20 cellular contexts compared by ENCODE assay signal in genomic region chr14:76774471-76775158, GRCh38. TPM values are rescaled to one million over a fixed set of nuclear protein-coding genes. Genes with fewer than 3 reads are reported as not detected.
A peak's percentile ranks its signal among the peaks of the same experiment; 100 is the strongest.
DNase-seq lines count a peak whose midpoint lies in the region; ATAC-seq and TF ChIP-seq lines count a peak whose summit lies in the region.
"Had no signal": no experiment of that assay in that cellular context is flagged by ENCODE, and none has a peak within 500 bp of the region (broad histone marks: within the 10 kb centered on the region; RNA-seq: fewer than 3 reads in every experiment).

No MANE protein-coding gene starts in this region.

- H3K9ac ChIP-seq in BLaER1 treated with 17β-estradiol and CSF1 and Interleukin-3, amounts not matched to agents 10 nM and 100 nM, result peak overlapping the region in 5 of 11 experiments; percentile 1 to 51 (median 43); a peak in 3 of 22 replicates

- no peak for TF ChIP-seq POLR2A in gastrocnemius medialis (IDR thresholded peaks at IDR 0.05)

- no peak for ATAC-seq in T-helper 17 cell
- no peak for ATAC-seq in GM21737 (IDR thresholded peaks at IDR 0.05; ENCODE audit: unreplicated experiment)
- no peak for ATAC-seq in HG03378 (IDR thresholded peaks at IDR 0.05; ENCODE audit: unreplicated experiment)
- ATAC-seq in gastrocnemius medialis, result no peak
- ATAC-seq: natural killer cell treated with Interleukin-12 subunit alpha and Interleukin-12 subunit beta and Interleukin-15 and Interleukin-18, amount 100 ng/mL, for 72 hours had no signal

- H3K27ac ChIP-seq in BLaER1 treated with 17β-estradiol and CSF1 and Interleukin-3, amounts not matched to agents 10 nM and 100 nM, result peak overlapping the region in 6 of 11 experiments; percentile 4 to 90 (median 62); a peak in 9 of 22 replicates
- H3K27ac ChIP-seq in gastrocnemius medialis, result no peak overlapping the region
- H3K27ac ChIP-seq: epithelial cell of prostate had no signal

- no peaks in the 10 kb centered on the region; a peak in 1 of 22 replicates for H4K20me1 ChIP-seq in BLaER1 treated with 17β-estradiol and CSF1 and Interleukin-3, amounts not matched to agents 10 nM and 100 nM

- in situ Hi-C loops in gastrocnemius medialis (cut with MboI; ENCODE audit: low sequenced_read_pairs in 4 of 4), result no loop called here

- no peaks in the 10 kb centered on the region for H3K9me3 ChIP-seq in BLaER1 treated with 17β-estradiol and CSF1 and Interleukin-3, amounts not matched to agents 10 nM and 100 nM (replicated peaks in 1 of 11)
- H3K9me3 ChIP-seq in T-helper 17 cell (ENCODE audit: control insufficient read depth, low read length, poor library complexity, severe bottlenecking) (no peaks in the 10 kb centered on the region), gastrocnemius medialis (no peaks in the 10 kb centered on the region)

- H3K4me3 Mint-ChIP-seq in T-helper 17 cell (no peak overlapping the region), endothelial cell (ENCODE audit: unreplicated experiment) (peak overlapping the region; percentile 71), osteocyte (ENCODE audit: unreplicated experiment) (no peak overlapping the region)
- H3K4me3 Mint-ChIP-seq: activated B cell treated with CpG ODN at 0.5 μM for 24 hours; natural killer cell treated with Interleukin-12 subunit alpha and Interleukin-12 subunit beta and Interleukin-15 and Interleukin-18, amount 100 ng/mL, for 72 hours had no signal

- peak overlapping the region in 6 of 11 experiments; percentile 58 to 98 (median 92); a peak in 11 of 22 replicates for H3K4me2 ChIP-seq in BLaER1 treated with 17β-estradiol and CSF1 and Interleukin-3, amounts not matched to agents 10 nM and 100 nM

- H3K4me1 ChIP-seq in BLaER1 treated with 17β-estradiol and CSF1 and Interleukin-3, amounts not matched to agents 10 nM and 100 nM, result peaks cover 22 to 100% (median 64%) of the 10 kb centered on the region in 10 experiments; a peak in 19 of 20 replicates
- peaks cover 6 to 10% of the 10 kb centered on the region in 2 donors for H3K4me1 ChIP-seq in gastrocnemius medialis

- H3K9me3 Mint-ChIP-seq in endothelial cell (ENCODE audit: unreplicated experiment) (no peaks in the 10 kb centered on the region), osteocyte (ENCODE audit: unreplicated experiment) (no peaks in the 10 kb centered on the region)
- H3K9me3 Mint-ChIP-seq: activated B cell treated with CpG ODN at 0.5 μM for 24 hours; natural killer cell treated with Interleukin-12 subunit alpha and Interleukin-12 subunit beta and Interleukin-15 and Interleukin-18, amount 100 ng/mL, for 72 hours had no signal

- H3K4me1 Mint-ChIP-seq in T-helper 17 cell, result peaks cover 10% of the 10 kb centered on the region
- peaks cover 64% of the 10 kb centered on the region for H3K4me1 Mint-ChIP-seq in endothelial cell (ENCODE audit: unreplicated experiment)
- H3K4me1 Mint-ChIP-seq in osteocyte (ENCODE audit: unreplicated experiment), result peaks cover 26% of the 10 kb centered on the region
- H3K4me1 Mint-ChIP-seq: activated B cell treated with CpG ODN at 0.5 μM for 24 hours had no signal

- no peaks in the 10 kb centered on the region for H3K27me3 ChIP-seq in BLaER1 treated with 17β-estradiol and CSF1 and Interleukin-3, amounts not matched to agents 10 nM and 100 nM
- peaks cover 0 to 6% (median 5%) of the 10 kb centered on the region in 3 donors for H3K27me3 ChIP-seq in gastrocnemius medialis

- no peak for TF ChIP-seq CTCF in endothelial cell (IDR thresholded peaks at IDR 0.05; ENCODE audit: unreplicated experiment)
- no peak for TF ChIP-seq CTCF in osteocyte (IDR thresholded peaks at IDR 0.05)
- TF ChIP-seq CTCF in gastrocnemius medialis (IDR thresholded peaks at IDR 0.05 in 4 of 5, conservative IDR thresholded peaks at IDR 0.05 in 1 of 5), result no peak

- DNase-seq in T-helper 17 cell (no peak), endothelial cell (ENCODE audit: low spot score) (no peak), osteocyte (ENCODE audit: extremely low spot score, unreplicated experiment) (no peak), gastrocnemius medialis (no peak), dermis blood vessel endothelial cell (no peak)
- DNase-seq: activated B cell treated with CpG ODN at 0.5 μM for 24 hours, activated gamma-delta T cell treated with Interleukin-2 at 50 U/mL for 16 hours, amniotic stem cell, EL, NCI-H187 treated with DMSO at 0.1 percent for 48 hours, SIG-M5 had no signal

- H3K4me3 ChIP-seq in BLaER1 treated with 17β-estradiol and CSF1 and Interleukin-3, amounts not matched to agents 10 nM and 100 nM, result no peak overlapping the region
- no peak overlapping the region for H3K4me3 ChIP-seq in gastrocnemius medialis
- H3K4me3 ChIP-seq: lung had no signal

- intact Hi-C loops in gastrocnemius medialis (cut with DNase I; ENCODE audit: low total_unique reads), result no loop called here

- peaks cover 3% of the 10 kb centered on the region for H3K36me3 Mint-ChIP-seq in T-helper 17 cell (ENCODE audit: low read depth)
- peaks cover 22% of the 10 kb centered on the region for H3K36me3 Mint-ChIP-seq in endothelial cell (ENCODE audit: low read depth, unreplicated experiment)
- peaks cover 3% of the 10 kb centered on the region for H3K36me3 Mint-ChIP-seq in osteocyte (ENCODE audit: unreplicated experiment)
- H3K36me3 Mint-ChIP-seq: natural killer cell treated with Interleukin-12 subunit alpha and Interleukin-12 subunit beta and Interleukin-15 and Interleukin-18, amount 100 ng/mL, for 72 hours had no signal

- no peaks in the 10 kb centered on the region for H3K27me3 Mint-ChIP-seq in T-helper 17 cell
- peaks cover 21% of the 10 kb centered on the region for H3K27me3 Mint-ChIP-seq in endothelial cell (ENCODE audit: unreplicated experiment)
- no peaks in the 10 kb centered on the region for H3K27me3 Mint-ChIP-seq in osteocyte (ENCODE audit: unreplicated experiment)
- H3K27me3 Mint-ChIP-seq: natural killer cell treated with Interleukin-12 subunit alpha and Interleukin-12 subunit beta and Interleukin-15 and Interleukin-18, amount 100 ng/mL, for 72 hours had no signal

- H3K27ac Mint-ChIP-seq in T-helper 17 cell (peak overlapping the region; percentile 86), endothelial cell (ENCODE audit: unreplicated experiment) (peak overlapping the region; percentile 92), osteocyte (ENCODE audit: unreplicated experiment) (peak overlapping the region; percentile 54)
- H3K27ac Mint-ChIP-seq: activated B cell treated with CpG ODN at 0.5 μM for 24 hours; natural killer cell treated with Interleukin-12 subunit alpha and Interleukin-12 subunit beta and Interleukin-15 and Interleukin-18, amount 100 ng/mL, for 72 hours had no signal

- H3K36me3 ChIP-seq in BLaER1 treated with 17β-estradiol and CSF1 and Interleukin-3, amounts not matched to agents 10 nM and 100 nM, result peaks cover 0 to 14% (median 4%) of the 10 kb centered on the region in 11 experiments; a peak in 8 of 22 replicates
- H3K36me3 ChIP-seq in gastrocnemius medialis, result no peaks in the 10 kb centered on the region

RNA-seq across cellular contexts. Expression of gene VASH1, which starts 13.3 kb away (rescaled TPM):
- total RNA-seq in T-helper 17 cell, result 10 to 100 TPM; 11.7 to 16.8 TPM
- 166 TPM for total RNA-seq in endothelial cell (ENCODE audit: unreplicated experiment)
- total RNA-seq in osteocyte, result 18.9 and 19.5 TPM in 2 replicates
- 1 to 10 TPM in 2 of 4 donors, under 1 TPM in 2; 0.56 to 6.1 (median 1.2) TPM for total RNA-seq in gastrocnemius medialis
- total RNA-seq in dermis blood vessel endothelial cell, result 97.0 and 97.9 TPM in 2 replicates

RNA-seq across cellular contexts. Expression of gene ANGEL1, which starts 38.1 kb away (rescaled TPM):
- total RNA-seq in T-helper 17 cell (10 to 100 TPM; 11.9 to 14.0 TPM), endothelial cell (ENCODE audit: unreplicated experiment) (22.6 TPM), osteocyte (18.7 and 19.7 TPM in 2 replicates), gastrocnemius medialis (10 to 100 TPM in 3 of 4 donors, 1 to 10 TPM in 1; 8.6 to 16.9 (median 12.7) TPM), dermis blood vessel endothelial cell (9.4 and 10.4 TPM in 2 replicates)

RNA-seq across cellular contexts. Expression of gene LRRC74A, which starts 51.6 kb away (rescaled TPM):
- total RNA-seq in T-helper 17 cell (not detected), endothelial cell (ENCODE audit: unreplicated experiment) (not detected), osteocyte (not detected in 2 replicates), gastrocnemius medialis (not detected), dermis blood vessel endothelial cell (not detected in 2 replicates)
- total RNA-seq: activated B cell treated with CpG ODN at 0.5 μM for 24 hours; frontal cortex; lung; natural killer cell treated with Interleukin-12 subunit alpha and Interleukin-12 subunit beta and Interleukin-15 and Interleukin-18, amount 100 ng/mL, for 72 hours; NCI-H460; T-helper 2 cell treated with Interferon-gamma antibody and Interleukin-4, amounts not matched to agents 100 ng/mL and 5 ng/mL, for 36 hours had no signal

Comparison
In these comparisons a context has a peak if more than half of its experiments do, and no peak if none do; other contexts are left out.
1. H3K27ac ChIP-seq: peak in BLaER1 treated with 17β-estradiol and CSF1 and Interleukin-3, amounts not matched to agents 10 nM and 100 nM (6 of 11); none in gastrocnemius medialis (0 of 4).
2. Peak in every context shown above with its lines, with median percentiles within 50 percentile points of each other: H3K27ac Mint-ChIP-seq.